9 cellular contexts compared by ENCODE assay signal in genomic region chr3:66037330-66037985, GRCh38. TPM values are rescaled to one million over a fixed set of nuclear protein-coding genes. Genes with fewer than 3 reads are reported as not detected.
DNase-seq lines count a peak whose midpoint lies in the region; ATAC-seq, FAIRE-seq and TF ChIP-seq lines count a peak whose summit lies in the region.
"Had no signal": no experiment of that assay in that cellular context is flagged by ENCODE, and none has a peak within 500 bp of the region (broad histone marks: within the 10 kb centered on the region; RNA-seq: fewer than 3 reads in every experiment).

No MANE protein-coding gene starts in this region.

- POLR2A ChIA-PET in MCF 10A (lab: Yijun Ruan, JAX) = interaction anchor here (0.7 to 2.9 kb wide), 11 partner anchors 9 to 184 kb away, joined by 3 to 14 read pairs (median 4); partner anchors contain the start of gene SLC25A26

- CTCF ChIA-PET in MCF 10A (lab: Yijun Ruan, JAX) = interaction anchor here (0.6 to 3.6 kb wide), 22 partner anchors 9 to 254 kb away, joined by 3 to 29 read pairs (median 4); no protein-coding TSS in a partner anchor

- TF ChIP-seq CTCF in D721Med (IDR thresholded peaks at IDR 0.05; ENCODE audit: insufficient read depth, missing control alignments) (peak; percentile 39), LNCAP (IDR thresholded peaks at IDR 0.05) (peak; percentile 55), MCF 10A (IDR thresholded peaks at IDR 0.05; ENCODE audit: unreplicated experiment) (no peak)

- peak overlapping the region; percentile 91 for H3K4me3 Mint-ChIP-seq in MCF 10A (ENCODE audit: unreplicated experiment)

- no peaks in the 10 kb centered on the region for H3K36me3 Mint-ChIP-seq in MCF 10A (ENCODE audit: insufficient read depth, unreplicated experiment)

- FAIRE-seq in D721Med (lab: Jason Lieb, UNC) = no peak
- FAIRE-seq: TTC549 had no signal

- peaks cover 23% of the 10 kb centered on the region for H3K4me1 Mint-ChIP-seq in MCF 10A (ENCODE audit: insufficient read depth, unreplicated experiment)

- no peaks in the 10 kb centered on the region for H3K9me3 Mint-ChIP-seq in MCF 10A (ENCODE audit: unreplicated experiment)

- intact Hi-C loops in MCF 10A (cut with micrococcal nuclease) = loop anchor here (5.0 kb wide), 2 partner anchors 75 to 125 kb away; no protein-coding TSS in a partner anchor

- DNase-seq in D721Med (ENCODE audit: insufficient read length, low spot score) (no peak), MCF 10A (ENCODE audit: unreplicated experiment) (peak; percentile 51), islet precursor cell (peak; percentile 89)
- DNase-seq in stimulated activated CD8-positive, alpha-beta memory T cell treated with anti-CD3 and anti-CD28 coated beads, Interleukin-4, amount 100 ng/mL, for 48 hours = peak; percentile 35
- DNase-seq in central memory CD4-positive, alpha-beta T cell = no peak
- DNase-seq in activated CD8-positive, alpha-beta memory T cell treated with anti-CD3 and anti-CD28 coated beads, Interleukin-2, amount 50 U/mL, for 4 hours = no peak

- H3K27me3 Mint-ChIP-seq in MCF 10A (ENCODE audit: insufficient read depth, unreplicated experiment) = peaks cover 10% of the 10 kb centered on the region

- peak overlapping the region; percentile 89 for H3K27ac Mint-ChIP-seq in MCF 10A (ENCODE audit: low read depth, unreplicated experiment)

- BruUV-seq in MCF 10A (replicated peaks; lab: Mats Ljungman, UMichigan) = no TSS peak

- no peak for ATAC-seq in GM19035 (IDR thresholded peaks at IDR 0.05; ENCODE audit: unreplicated experiment)

RNA-seq across cellular contexts. Expression of gene MAGI1, which starts 1.3 kb away (rescaled TPM):
- total RNA-seq in MCF 10A (2022) = 6.2 and 6.3 TPM in 2 replicates

Comparison
In these comparisons a context has a peak if more than half of its experiments do, and no peak if none do; other contexts are left out.
1. DNase-seq: peak in MCF 10A (single experiment), islet precursor cell (single experiment) and stimulated activated CD8-positive, alpha-beta memory T cell treated with anti-CD3 and anti-CD28 coated beads, Interleukin-4, amount 100 ng/mL, for 48 hours (single experiment); none in D721Med (single experiment), central memory CD4-positive, alpha-beta T cell (single experiment) and activated CD8-positive, alpha-beta memory T cell treated with anti-CD3 and anti-CD28 coated beads, Interleukin-2, amount 50 U/mL, for 4 hours (single experiment).